Comparison of ENCODE assay signal across 26 cellular contexts in genomic region chr1:199918196-199918789, GRCh38.
"Had no signal": no experiment of that assay in that cellular context is flagged by ENCODE, and none has a peak within 500 bp of the region (broad histone marks: within the 10 kb centered on the region; RNA-seq: fewer than 3 reads in every experiment).

No MANE protein-coding gene starts in this region.

- H3K27ac ChIP-seq: colonic mucosa, epithelial cell of prostate, foreskin keratinocyte, gastroesophageal sphincter, heart left ventricle, hepatocyte, psoas muscle, skin epidermis, spleen, testis, tibial artery had no signal

- H3K27me3 ChIP-seq: foreskin keratinocyte, gastroesophageal sphincter, heart left ventricle, hepatocyte, spleen, testis, tibial artery had no signal

- H2AFZ ChIP-seq: hepatocyte had no signal

- H3K36me3 ChIP-seq: colonic mucosa, gastroesophageal sphincter, heart left ventricle, spleen, tibial artery had no signal

- H3K79me2 ChIP-seq: hepatocyte had no signal

- DNase-seq: colonic mucosa; effector CD8-positive, alpha-beta T cell; endodermal cell; heart left ventricle; kidney; mucosa of descending colon; naive B cell; nucleus accumbens; psoas muscle; right cardiac atrium; spleen; stimulated activated CD4-positive, alpha-beta T cell treated with anti-CD3 and anti-CD28 coated beads, Interleukin-4, amount 100 ng/mL, for 4 hours; stimulated activated naive CD8-positive, alpha-beta T cell treated with anti-CD3 and anti-CD28 coated beads, Interleukin-15, Interleukin-2, amounts not matched to agents 100 U/mL and 50 U/mL, for 24 hours; substantia nigra; testis; tibial artery had no signal

- H3K4me3 ChIP-seq: colonic mucosa, gastroesophageal sphincter, heart left ventricle, hepatocyte, lung, mucosa of descending colon, psoas muscle, skin epidermis, spleen, testis, tibial artery had no signal

- ATAC-seq: esophagus mucosa; foreskin keratinocyte; gastroesophageal sphincter; heart left ventricle; left lobe of liver; mucosa of descending colon; natural killer cell treated with Interleukin-12 subunit alpha and Interleukin-12 subunit beta and Interleukin-15 and Interleukin-18, amount 100 ng/mL, for 72 hours; psoas muscle; right cardiac atrium; stimulated activated memory B cell treated with anti-CD40 and anti-IgM and Interleukin-4, amounts not matched to agents 10 μg/mL and 1 μg/mL and 100 μg/mL, for 72 hours; stimulated activated naive CD8-positive, alpha-beta T cell treated with anti-CD3 and anti-CD28 coated beads, Interleukin-15, Interleukin-2, amounts not matched to agents 100 U/mL and 50 U/mL, for 24 hours had no signal

- H3K4me1 ChIP-seq: colonic mucosa, foreskin keratinocyte, gastroesophageal sphincter, heart left ventricle, psoas muscle, spleen, testis, tibial artery had no signal
